Comparison of ENCODE assay signal across 8 cellular contexts in genomic region chr19:1513492-1514294, GRCh38. TPM values are rescaled to one million over a fixed set of nuclear protein-coding genes. Genes with fewer than 3 reads are reported as not detected.
A peak's percentile ranks its signal among the peaks of the same experiment; 100 is the strongest.
DNase-seq lines count a peak whose midpoint lies in the region; ATAC-seq and TF ChIP-seq lines count a peak whose summit lies in the region.

No MANE protein-coding gene starts in this region.

- intact Hi-C loops in left ventricle myocardium inferior (cut with micrococcal nuclease): no loop called here

- POLR2A ChIA-PET in RWPE1 (lab: Yijun Ruan, JAX; ENCODE audit: low non-redundant PET): no interaction called here

- peaks cover 41% of the 10 kb centered on the region for H3K4me1 ChIP-seq in left ventricle myocardium inferior

- DNase-seq in GM20000 (ENCODE audit: low spot score) (peak; percentile 84), RWPE1 (ENCODE audit: low spot score) (peak; percentile 47), left ventricle myocardium inferior (peak; percentile 42), NCI-H345 treated with DMSO at 0.1 percent for 48 hours (lab: John Stamatoyannopoulos, UW; ENCODE audit: unreplicated experiment) (no peak), middle frontal gyrus (ENCODE audit: extremely low spot score, low spot score) (no peak)
- peak in 3 of 4 experiments; percentile 35 to 64 (median 44) for DNase-seq in activated naive CD4-positive, alpha-beta T cell (lab: John Stamatoyannopoulos, UW)
- peak; percentile 28 to 56 for DNase-seq in stimulated activated CD4-positive, alpha-beta T cell treated with anti-CD3 and anti-CD28 coated beads, Interleukin-12 subunit alpha, Interleukin-12 subunit beta, amount 100 ng/mL, for 24 hours (ENCODE audit: low read depth in 2 of 2)

- H3K4me3 ChIP-seq in left ventricle myocardium inferior: peak overlapping the region; percentile 71

- ATAC-seq in HG03039 (IDR thresholded peaks at IDR 0.05; ENCODE audit: unreplicated experiment): no peak

- no peaks in the 10 kb centered on the region for H3K9me3 ChIP-seq in left ventricle myocardium inferior (replicated peaks)

- H3K36me3 ChIP-seq in left ventricle myocardium inferior: no peaks in the 10 kb centered on the region

- CTCF ChIA-PET in RWPE1 (lab: Yijun Ruan, JAX): interaction anchor here (0.6 to 0.7 kb wide), 2 partner anchors 57 to 528 kb away, joined by 3 read pairs; no protein-coding TSS in a partner anchor

- H3K27ac ChIP-seq in RWPE1: peak overlapping the region; percentile 90
- H3K27ac ChIP-seq in left ventricle myocardium inferior (replicated peaks): peak overlapping the region; percentile 90

- TF ChIP-seq CTCF in GM20000 (IDR thresholded peaks at IDR 0.05; ENCODE audit: extremely low read depth, missing control alignments) (peak; percentile 44), RWPE1 (conservative IDR thresholded peaks at IDR 0.05; ENCODE audit: low read depth) (peak; percentile 83), left ventricle myocardium inferior (IDR thresholded peaks at IDR 0.05; ENCODE audit: borderline replicate concordance) (peak; percentile 70)

- peaks cover 52% of the 10 kb centered on the region for H3K27me3 ChIP-seq in left ventricle myocardium inferior (ENCODE audit: low read depth)

RNA-seq across cellular contexts. Expression of gene ADAMTSL5, which starts 0.9 kb away (rescaled TPM):
- total RNA-seq in left ventricle myocardium inferior: 36.8 TPM

RNA-seq across cellular contexts. Expression of gene PLK5, which starts 10.2 kb away (rescaled TPM):
- total RNA-seq in left ventricle myocardium inferior: not detected

RNA-seq across cellular contexts. Expression of gene REEP6, which starts 22.7 kb away (rescaled TPM):
- 1.9 TPM for total RNA-seq in left ventricle myocardium inferior

RNA-seq across cellular contexts. Expression of gene PCSK4, which starts 23.5 kb away (rescaled TPM):
- total RNA-seq in left ventricle myocardium inferior: 1.3 TPM

RNA-seq across cellular contexts. Expression of gene C19orf25, which starts 34.7 kb away (rescaled TPM):
- total RNA-seq in left ventricle myocardium inferior: 16.1 TPM

Comparison
In these comparisons a context has a peak if more than half of its experiments do, and no peak if none do; other contexts are left out.
1. DNase-seq: peak in GM20000 (single experiment), RWPE1 (single experiment), activated naive CD4-positive, alpha-beta T cell (3 of 4), left ventricle myocardium inferior (single experiment) and stimulated activated CD4-positive, alpha-beta T cell treated with anti-CD3 and anti-CD28 coated beads, Interleukin-12 subunit alpha, Interleukin-12 subunit beta, amount 100 ng/mL, for 24 hours (2 of 2); none in NCI-H345 treated with DMSO at 0.1 percent for 48 hours (single experiment) and middle frontal gyrus (single experiment).
2. Peak in every context shown above with its lines, with median percentiles within 50 percentile points of each other: CTCF ChIP-seq.